ENCODE assay signal across 9 cellular contexts in genomic region chr5:174571662-174572397, GRCh38.
DNase-seq lines count a peak whose midpoint lies in the region; ATAC-seq and TF ChIP-seq lines count a peak whose summit lies in the region.
"Had no signal": no experiment of that assay in that cellular context is flagged by ENCODE, and none has a peak within 500 bp of the region (broad histone marks: within the 10 kb centered on the region; RNA-seq: fewer than 3 reads in every experiment).

No MANE protein-coding gene starts in this region.

- no peak overlapping the region for H3K27ac Mint-ChIP-seq in activated T-helper 17 cell treated with anti-CD3 and anti-CD28 coated beads, Interleukin-2, amount 50 U/mL, for 72 hours

- no peaks in the 10 kb centered on the region for H3K36me3 Mint-ChIP-seq in activated T-helper 17 cell treated with anti-CD3 and anti-CD28 coated beads, Interleukin-2, amount 50 U/mL, for 72 hours (ENCODE audit: low read depth)

- intact Hi-C loops in Right ventricle myocardium superior (cut with DNase I): no loop called here

- no peaks in the 10 kb centered on the region for H3K4me1 Mint-ChIP-seq in activated T-helper 17 cell treated with anti-CD3 and anti-CD28 coated beads, Interleukin-2, amount 50 U/mL, for 72 hours

- no peak overlapping the region for H3K27ac ChIP-seq in VCaP

- H3K4me3 Mint-ChIP-seq in activated T-helper 17 cell treated with anti-CD3 and anti-CD28 coated beads, Interleukin-2, amount 50 U/mL, for 72 hours: no peak overlapping the region

- peaks cover 7% of the 10 kb centered on the region for H3K27me3 Mint-ChIP-seq in activated T-helper 17 cell treated with anti-CD3 and anti-CD28 coated beads, Interleukin-2, amount 50 U/mL, for 72 hours

- DNase-seq in GM03348 (ENCODE audit: low spot score) (peak; percentile 9), Right ventricle myocardium superior (peak; percentile 48), putamen (ENCODE audit: low spot score) (peak; percentile 7), GM19238 (ENCODE audit: insufficient read length, low spot score) (no peak)
- DNase-seq: cortex of kidney had no signal

- peak; percentile 51; the same call in 1 of the 2 replicates for TF ChIP-seq CTCF in VCaP (conservative IDR thresholded peaks at IDR 0.05)

- ATAC-seq in Right ventricle myocardium superior (ENCODE audit: poor library complexity) (peak; percentile 85), GM18907 (IDR thresholded peaks at IDR 0.05; ENCODE audit: unreplicated experiment) (no peak), GM21526 (IDR thresholded peaks at IDR 0.05; ENCODE audit: low FRiP score, unreplicated experiment) (no peak)
- ATAC-seq in activated T-helper 17 cell treated with anti-CD3 and anti-CD28 coated beads, Interleukin-2, amount 50 U/mL, for 72 hours (replicated peaks): no peak

- H3K9me3 Mint-ChIP-seq in activated T-helper 17 cell treated with anti-CD3 and anti-CD28 coated beads, Interleukin-2, amount 50 U/mL, for 72 hours: no peaks in the 10 kb centered on the region
